9 cellular contexts compared by ENCODE assay signal in genomic region chr22:32926600-32926999, GRCh38.
A peak's percentile ranks its signal among the peaks of the same experiment; 100 is the strongest.
DNase-seq lines count a peak whose midpoint lies in the region; ATAC-seq and TF ChIP-seq lines count a peak whose summit lies in the region.
"Had no signal": no experiment of that assay in that cellular context is flagged by ENCODE, and none has a peak within 500 bp of the region (broad histone marks: within the 10 kb centered on the region; RNA-seq: fewer than 3 reads in every experiment).

No MANE protein-coding gene starts in this region.

- TF ChIP-seq CTCF in type B pancreatic cell (conservative IDR thresholded peaks at IDR 0.05), result peak; percentile 77

- intact Hi-C loops in Right ventricle myocardium superior (cut with DNase I) (loop anchor here (5.0 kb wide), 1 partner anchor 61 kb away; no protein-coding TSS in a partner anchor), Right ventricle myocardium inferior (cut with DNase I) (loop anchor here (2.0 kb wide), 1 partner anchor 60 kb away; no protein-coding TSS in a partner anchor)

- POLR2A ChIA-PET in T-cell (lab: Charles Lee), result no interaction called here

- no peaks in the 10 kb centered on the region for H3K4me1 Mint-ChIP-seq in type B pancreatic cell (ENCODE audit: unreplicated experiment)
- no peaks in the 10 kb centered on the region for H3K4me1 Mint-ChIP-seq in T-helper 17 cell
- no peaks in the 10 kb centered on the region for H3K4me1 Mint-ChIP-seq in T-cell

- CTCF ChIA-PET in T-cell (lab: Charles Lee), result no interaction called here

- DNase-seq in Right ventricle myocardium superior (no peak), Right ventricle myocardium inferior (ENCODE audit: missing footprints) (no peak), SK-MEL-5 (ENCODE audit: low read depth, low spot score) (peak; percentile 72), germinal center (ENCODE audit: low spot score) (peak; percentile 13), type B pancreatic cell (ENCODE audit: extremely low spot score, unreplicated experiment) (no peak), T-helper 17 cell (no peak), T-cell (no peak)

- H3K9me3 Mint-ChIP-seq in type B pancreatic cell (no peaks in the 10 kb centered on the region), T-cell (no peaks in the 10 kb centered on the region)

- peaks cover 3% of the 10 kb centered on the region for H3K36me3 Mint-ChIP-seq in type B pancreatic cell
- H3K36me3 Mint-ChIP-seq in T-helper 17 cell (ENCODE audit: low read depth), result no peaks in the 10 kb centered on the region
- H3K36me3 Mint-ChIP-seq in T-cell, result no peaks in the 10 kb centered on the region
- H3K36me3 Mint-ChIP-seq: activated naive CD8-positive, alpha-beta T cell had no signal

- H3K9me3 ChIP-seq in T-helper 17 cell (ENCODE audit: control insufficient read depth, low read length, poor library complexity, severe bottlenecking), result no peaks in the 10 kb centered on the region

- H3K4me3 Mint-ChIP-seq in type B pancreatic cell (no peak overlapping the region), T-helper 17 cell (no peak overlapping the region), T-cell (no peak overlapping the region)
- H3K4me3 Mint-ChIP-seq: activated naive CD8-positive, alpha-beta T cell had no signal

- H3K27ac Mint-ChIP-seq in type B pancreatic cell (no peak overlapping the region), T-helper 17 cell (no peak overlapping the region), T-cell (no peak overlapping the region)
- H3K27ac Mint-ChIP-seq: activated naive CD8-positive, alpha-beta T cell had no signal

- ATAC-seq in Right ventricle myocardium superior (ENCODE audit: poor library complexity) (peak; percentile 51), Right ventricle myocardium inferior (no peak), T-helper 17 cell (no peak), GM18517 (IDR thresholded peaks at IDR 0.05; ENCODE audit: unreplicated experiment) (no peak), T-cell (replicated peaks in 1 of 4) (no peak)

- in situ Hi-C loops in SK-MEL-5 (cut with HindIII; ENCODE audit: low pct_unique_long_range_greater_than_20kb, low sequenced_read_pairs), result no loop called here

- H3K27me3 Mint-ChIP-seq in type B pancreatic cell, result no peaks in the 10 kb centered on the region
- peaks cover 13% of the 10 kb centered on the region for H3K27me3 Mint-ChIP-seq in T-helper 17 cell
- peaks cover 6 to 9% of the 10 kb centered on the region in 2 donors for H3K27me3 Mint-ChIP-seq in T-cell

Comparison
In these comparisons a context has a peak if more than half of its experiments do, and no peak if none do; other contexts are left out.
1. DNase-seq: peak in SK-MEL-5 (single experiment) and germinal center (single experiment); none in Right ventricle myocardium superior (single experiment), Right ventricle myocardium inferior (single experiment), type B pancreatic cell (single experiment), T-helper 17 cell (0 of 3) and T-cell (0 of 34).